In genomic region chr16:16371136-16371735, GRCh38 we compare ENCODE assay signal across 2 cellular contexts. TPM values are rescaled to one million over a fixed set of nuclear protein-coding genes. Genes with fewer than 3 reads are reported as not detected.
"Had no signal": no experiment of that assay in that cellular context is flagged by ENCODE, and none has a peak within 500 bp of the region (broad histone marks: within the 10 kb centered on the region; RNA-seq: fewer than 3 reads in every experiment).

No MANE protein-coding gene starts in this region.

RNA-seq across cellular contexts. Expression of gene NPIPA7, which starts 7.7 kb away (rescaled TPM):
- total RNA-seq: body of pancreas, osteoblast had no signal
